8 cellular contexts compared by ENCODE assay signal in genomic region chr2:95053543-95053942, GRCh38. TPM values are rescaled to one million over a fixed set of nuclear protein-coding genes. Genes with fewer than 3 reads are reported as not detected.
A peak's percentile ranks its signal among the peaks of the same experiment; 100 is the strongest.
DNase-seq lines count a peak whose midpoint lies in the region; ATAC-seq and TF ChIP-seq lines count a peak whose summit lies in the region.
"Had no signal": no experiment of that assay in that cellular context is flagged by ENCODE, and none has a peak within 500 bp of the region (broad histone marks: within the 10 kb centered on the region; RNA-seq: fewer than 3 reads in every experiment).

No MANE protein-coding gene starts in this region.

- peaks cover 69% of the 10 kb centered on the region for H3K4me1 ChIP-seq in CD8-positive, alpha-beta T cell (ENCODE audit: insufficient read depth, low read length)
- H3K4me1 ChIP-seq in BE2C, result no peaks in the 10 kb centered on the region

- no peak overlapping the region for H3K4me3 ChIP-seq in CD8-positive, alpha-beta T cell (ENCODE audit: low read depth, low read length)
- no peak overlapping the region for H3K4me3 ChIP-seq in BE2C (ENCODE audit: low read depth, low read length)

- peaks cover 66% of the 10 kb centered on the region for H3K4me1 Mint-ChIP-seq in CD8-positive, alpha-beta T cell (ENCODE audit: low read depth)
- H3K4me1 Mint-ChIP-seq in WTC11, result peaks cover 5% of the 10 kb centered on the region
- peaks cover 0 to 3% of the 10 kb centered on the region in 2 donors for H3K4me1 Mint-ChIP-seq in effector memory CD8-positive, alpha-beta T cell (ENCODE audit: low read depth in 2 of 2)

- H3K9me3 Mint-ChIP-seq in CD8-positive, alpha-beta T cell, result no peaks in the 10 kb centered on the region
- no peaks in the 10 kb centered on the region for H3K9me3 Mint-ChIP-seq in WTC11
- no peaks in the 10 kb centered on the region for H3K9me3 Mint-ChIP-seq in effector memory CD8-positive, alpha-beta T cell
- H3K9me3 Mint-ChIP-seq: activated T-cell treated with anti-CD3 and anti-CD28 coated beads, Interleukin-2, amount 50 U/mL, for 4 hours had no signal

- TF ChIP-seq CTCF in CD8-positive, alpha-beta T cell (IDR thresholded peaks at IDR 0.05), result no peak
- peak; percentile 24 for TF ChIP-seq CTCF in GM10266 (IDR thresholded peaks at IDR 0.05; ENCODE audit: control insufficient read depth, insufficient read depth, low read depth, missing control alignments)
- no peak for TF ChIP-seq CTCF in WTC11 (IDR thresholded peaks at IDR 0.05)
- no peak for TF ChIP-seq CTCF in BE2C (IDR thresholded peaks at IDR 0.05; ENCODE audit: low read depth, low read length)

- peaks cover 50% of the 10 kb centered on the region for H3K36me3 Mint-ChIP-seq in CD8-positive, alpha-beta T cell
- no peaks in the 10 kb centered on the region for H3K36me3 Mint-ChIP-seq in WTC11
- peaks cover 2% of the 10 kb centered on the region for H3K36me3 Mint-ChIP-seq in effector memory CD8-positive, alpha-beta T cell (ENCODE audit: insufficient read depth)

- H3K27me3 ChIP-seq in CD8-positive, alpha-beta T cell (ENCODE audit: insufficient read depth, low read length), result no peaks in the 10 kb centered on the region
- H3K27me3 ChIP-seq in layer of hippocampus (ENCODE audit: control insufficient read depth, insufficient read depth, low read length), result no peaks in the 10 kb centered on the region
- no peaks in the 10 kb centered on the region for H3K27me3 ChIP-seq in BE2C

- peak overlapping the region; percentile 60 for H3K4me3 Mint-ChIP-seq in CD8-positive, alpha-beta T cell
- no peak overlapping the region for H3K4me3 Mint-ChIP-seq in WTC11
- no peak overlapping the region for H3K4me3 Mint-ChIP-seq in effector memory CD8-positive, alpha-beta T cell
- H3K4me3 Mint-ChIP-seq: activated T-cell treated with anti-CD3 and anti-CD28 coated beads, Interleukin-2, amount 50 U/mL, for 4 hours had no signal

- CTCF ChIA-PET in CD8-positive, alpha-beta T cell (lab: Charles Lee), result interaction anchor here (1.0 to 17.4 kb wide), 9 partner anchors 9 to 66 kb away, joined by 3 to 226 read pairs (median 10); partner anchors contain the start of gene MAL
- CTCF ChIA-PET in WTC11 (lab: Charles Lee), result interaction anchor here (0.6 to 4.8 kb wide), 42 partner anchors 9 to 193 kb away, joined by 3 to 156 read pairs (median 6); partner anchors contain the start of genes MAL, MRPS5, TEKT4 and ZNF2

- peak overlapping the region; percentile 92 for H3K27ac Mint-ChIP-seq in CD8-positive, alpha-beta T cell
- no peak overlapping the region for H3K27ac Mint-ChIP-seq in WTC11
- no peak overlapping the region for H3K27ac Mint-ChIP-seq in effector memory CD8-positive, alpha-beta T cell

- H3K36me3 ChIP-seq in CD8-positive, alpha-beta T cell (ENCODE audit: insufficient read depth, low read length), result peaks cover 6% of the 10 kb centered on the region
- H3K36me3 ChIP-seq in BE2C, result no peaks in the 10 kb centered on the region

- no peak overlapping the region for H3K27ac ChIP-seq in CD8-positive, alpha-beta T cell (ENCODE audit: low read depth, low read length)
- peak overlapping the region; percentile 13 for H3K27ac ChIP-seq in layer of hippocampus (ENCODE audit: low read depth, low read length)

- peak in 3 of 7 experiments; percentile 25 to 32 (median 30) for DNase-seq in CD8-positive, alpha-beta T cell
- DNase-seq in GM10266 (ENCODE audit: extremely low spot score), result no peak
- peak; percentile 63 for DNase-seq in WTC11 (ENCODE audit: low spot score)
- DNase-seq in effector memory CD8-positive, alpha-beta T cell, result no peak
- DNase-seq in BE2C, result no peak
- no peak for DNase-seq in cerebellar nuclear complex (lab: John Stamatoyannopoulos, UW)
- DNase-seq: activated T-cell treated with anti-CD3 and anti-CD28 coated beads, Interleukin-2, amount 50 U/mL, for 4 hours had no signal

- H3K27me3 Mint-ChIP-seq in CD8-positive, alpha-beta T cell (ENCODE audit: low read depth), result no peaks in the 10 kb centered on the region
- peaks cover 4% of the 10 kb centered on the region for H3K27me3 Mint-ChIP-seq in WTC11 (ENCODE audit: low read depth)
- peaks cover 15 to 52% of the 10 kb centered on the region in 2 donors for H3K27me3 Mint-ChIP-seq in effector memory CD8-positive, alpha-beta T cell

- POLR2A ChIA-PET in CD8-positive, alpha-beta T cell (lab: Charles Lee), result interaction anchor here (0.6 to 8.6 kb wide), 8 partner anchors 9 to 31 kb away, joined by 3 to 67 read pairs (median 8); partner anchors contain the start of gene MAL
- POLR2A ChIA-PET in WTC11 (lab: Charles Lee), result interaction anchor here (1.8 kb wide), 1 partner anchor 68 kb away, joined by 5 read pairs; the partner anchor contains the start of gene MRPS5

- intact Hi-C loops in CD8-positive, alpha-beta T cell (cut with DNase I, micrococcal nuclease), result loop anchor here in 1 of 2 experiments (1.0 kb wide), 1 partner anchor 30 kb away; no protein-coding TSS in a partner anchor

- ATAC-seq in CD8-positive, alpha-beta T cell, result peak; percentile 28
- ATAC-seq in WTC11, result peak; percentile 86
- ATAC-seq in effector memory CD8-positive, alpha-beta T cell (replicated peaks), result no peak
- ATAC-seq: activated T-cell treated with anti-CD3 and anti-CD28 coated beads, Interleukin-2, amount 50 U/mL, for 4 hours had no signal

- H3K9me3 ChIP-seq in CD8-positive, alpha-beta T cell (ENCODE audit: low read length), result no peaks in the 10 kb centered on the region
- H3K9me3 ChIP-seq in BE2C, result no peaks in the 10 kb centered on the region

TF ChIP-seq in WTC11, 78 proteins besides CTCF, POLR2A, EP300 and RAD21 (continues in another document):
- TF ChIP-seq SMAD4 (CRISPR knock-in tag; IDR thresholded peaks at IDR 0.05) (no peak), NFE2L1 (CRISPR knock-in tag; IDR thresholded peaks at IDR 0.05) (no peak), TEAD4 (CRISPR knock-in tag; IDR thresholded peaks at IDR 0.05) (no peak), CREB1 (CRISPR knock-in tag; IDR thresholded peaks at IDR 0.05) (no peak), ZBTB43 (CRISPR knock-in tag; IDR thresholded peaks at IDR 0.05) (no peak), E2F1 (CRISPR knock-in tag; IDR thresholded peaks at IDR 0.05) (no peak), ZNF671 (CRISPR knock-in tag; IDR thresholded peaks at IDR 0.05) (no peak), ZNF121 (CRISPR knock-in tag; IDR thresholded peaks at IDR 0.05) (no peak), ESRRA (CRISPR knock-in tag; IDR thresholded peaks at IDR 0.05; ENCODE audit: borderline replicate concordance) (no peak), NR2C2 (CRISPR knock-in tag; IDR thresholded peaks at IDR 0.05) (no peak)
- TF ChIP-seq, protein P1, sequence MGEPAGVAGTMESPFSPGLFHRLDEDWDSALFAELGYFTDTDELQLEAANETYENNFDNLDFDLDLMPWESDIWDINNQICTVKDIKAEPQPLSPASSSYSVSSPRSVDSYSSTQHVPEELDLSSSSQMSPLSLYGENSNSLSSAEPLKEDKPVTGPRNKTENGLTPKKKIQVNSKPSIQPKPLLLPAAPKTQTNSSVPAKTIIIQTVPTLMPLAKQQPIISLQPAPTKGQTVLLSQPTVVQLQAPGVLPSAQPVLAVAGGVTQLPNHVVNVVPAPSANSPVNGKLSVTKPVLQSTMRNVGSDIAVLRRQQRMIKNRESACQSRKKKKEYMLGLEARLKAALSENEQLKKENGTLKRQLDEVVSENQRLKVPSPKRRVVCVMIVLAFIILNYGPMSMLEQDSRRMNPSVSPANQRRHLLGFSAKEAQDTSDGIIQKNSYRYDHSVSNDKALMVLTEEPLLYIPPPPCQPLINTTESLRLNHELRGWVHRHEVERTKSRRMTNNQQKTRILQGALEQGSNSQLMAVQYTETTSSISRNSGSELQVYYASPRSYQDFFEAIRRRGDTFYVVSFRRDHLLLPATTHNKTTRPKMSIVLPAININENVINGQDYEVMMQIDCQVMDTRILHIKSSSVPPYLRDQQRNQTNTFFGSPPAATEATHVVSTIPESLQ (CRISPR knock-in tag; IDR thresholded peaks at IDR 0.05), result no peak
- TF ChIP-seq, protein P2, sequence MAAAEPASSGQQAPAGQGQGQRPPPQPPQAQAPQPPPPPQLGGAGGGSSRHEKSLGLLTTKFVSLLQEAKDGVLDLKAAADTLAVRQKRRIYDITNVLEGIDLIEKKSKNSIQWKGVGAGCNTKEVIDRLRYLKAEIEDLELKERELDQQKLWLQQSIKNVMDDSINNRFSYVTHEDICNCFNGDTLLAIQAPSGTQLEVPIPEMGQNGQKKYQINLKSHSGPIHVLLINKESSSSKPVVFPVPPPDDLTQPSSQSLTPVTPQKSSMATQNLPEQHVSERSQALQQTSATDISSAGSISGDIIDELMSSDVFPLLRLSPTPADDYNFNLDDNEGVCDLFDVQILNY (CRISPR knock-in tag; IDR thresholded peaks at IDR 0.05), result no peak

RNA-seq across cellular contexts. Expression of gene MAL, which starts 28.0 kb away (rescaled TPM):
- total RNA-seq in CD8-positive, alpha-beta T cell, result 10 to 100 TPM; 49.8 to 56.0 TPM
- 0.22 to 0.39 TPM in 2 of 3 replicates, not detected in the other for total RNA-seq in WTC11 (2021)
- polyA plus RNA-seq in BE2C (2012; ENCODE audit: insufficient read depth, insufficient read length, low read depth), result not detected

Comparison
In these comparisons a context has a peak if more than half of its experiments do, and no peak if none do; other contexts are left out.
1. RNA of gene MAL, which starts 28.0 kb away (total RNA-seq): 49.8 to 56.0 TPM in CD8-positive, alpha-beta T cell; 0.22 to 0.39 TPM in WTC11; every median in the first group is over 10 times any median in the second.